In the genomic region with DNA sequence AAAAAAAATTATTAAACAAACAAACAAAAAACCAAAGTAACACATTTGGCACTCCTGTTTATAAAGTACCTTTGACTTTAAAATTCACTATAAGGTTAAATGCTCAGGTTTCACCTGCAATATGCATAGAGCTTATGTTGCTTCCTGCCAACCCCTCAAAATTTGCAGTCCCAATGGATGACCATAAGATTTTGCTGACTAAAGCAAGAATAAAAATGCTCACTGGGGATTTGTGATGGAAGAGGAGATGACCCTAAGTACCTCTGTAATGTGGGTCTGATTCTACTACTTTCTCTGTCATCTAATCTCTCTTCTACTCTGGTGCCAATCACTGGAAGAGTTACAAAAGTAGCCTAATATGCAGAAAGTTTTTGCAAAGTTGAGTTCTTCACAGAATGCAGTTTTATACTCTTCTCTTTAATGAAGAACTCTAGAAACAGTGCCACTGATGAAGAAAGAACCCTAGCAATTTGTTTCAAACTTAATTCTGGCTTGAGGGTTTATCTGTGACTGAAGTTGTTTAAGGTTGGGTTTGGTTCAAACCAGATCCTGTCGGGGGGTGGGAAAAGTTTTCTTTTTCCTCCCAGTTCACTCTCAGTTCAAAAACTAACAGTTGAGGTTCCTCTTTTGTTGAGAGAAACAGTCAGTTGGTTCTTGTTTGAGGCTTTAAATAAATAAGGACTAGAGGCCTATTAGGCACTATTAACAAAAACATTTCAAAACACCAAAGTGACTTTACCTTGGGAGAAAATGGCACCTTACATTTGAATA, we compare ENCODE assay signal across 23 cellular contexts. TPM values are rescaled to one million over a fixed set of nuclear protein-coding genes. Genes with fewer than 3 reads are reported as not detected.
DNase-seq lines count a peak whose midpoint lies in the region; ATAC-seq, FAIRE-seq and TF ChIP-seq lines count a peak whose summit lies in the region.
"Had no signal": no experiment of that assay in that cellular context is flagged by ENCODE, and none has a peak within 500 bp of the region (broad histone marks: within the 10 kb centered on the region; RNA-seq: fewer than 3 reads in every experiment).

No MANE protein-coding gene starts in this region.

- H3K27ac Mint-ChIP-seq in CD4-positive, CD25-positive, alpha-beta regulatory T cell = peak overlapping the region; percentile 18 to 77 (median 64)
- H3K27ac Mint-ChIP-seq: activated CD4-positive, alpha-beta T cell treated with anti-CD3 and anti-CD28 coated beads for 36 hours; dendritic cell treated with granulocyte-macrophage colony-stimulating factor and Interleukin-4, amounts not matched to agents 40 ng/mL and 50 ng/mL, for 4 days had no signal

- intact Hi-C loops in GM12878 (cut with micrococcal nuclease; ENCODE audit: unreplicated experiment) = no loop called here
- intact Hi-C loops in stomach (cut with DNase I; ENCODE audit: low total_unique reads) = no loop called here

- H3K36me3 Mint-ChIP-seq in CD4-positive, CD25-positive, alpha-beta regulatory T cell = peaks cover 40% of the 10 kb centered on the region

- H3K4me2 ChIP-seq in GM12878 (ENCODE audit: control insufficient read depth, insufficient read depth) = peak overlapping the region; percentile 48

- CTCF ChIA-PET in GM12878 (lab: Yijun Ruan, JAX) = interaction anchor here (0.8 to 1.6 kb wide), 2 partner anchors 109 to 111 kb away, joined by 3 to 4 read pairs; no protein-coding TSS in a partner anchor

- in situ Hi-C loops in GM12878 (cut with MboI) = no loop called here

- TF ChIP-seq EP300 in GM12878 (IDR thresholded peaks at IDR 0.05; ENCODE audit: borderline replicate concordance in 1 of 2, control insufficient read depth in 1 of 2, low read depth in 2 of 2, low read length in 2 of 2) (no peak), stomach (IDR thresholded peaks at IDR 0.05) (no peak)

- peaks cover 26 to 51% (median 33%) of the 10 kb centered on the region in 4 donors for H3K4me1 Mint-ChIP-seq in CD4-positive, CD25-positive, alpha-beta regulatory T cell

- H3K9me3 Mint-ChIP-seq in CD4-positive, CD25-positive, alpha-beta regulatory T cell = peaks cover 0 to 4% (median 0%) of the 10 kb centered on the region in 7 donors
- H3K9me3 Mint-ChIP-seq: dendritic cell treated with granulocyte-macrophage colony-stimulating factor and Interleukin-4, amounts not matched to agents 40 ng/mL and 50 ng/mL, for 4 days had no signal

- no peak overlapping the region for H3K9ac ChIP-seq in GM12878 (ENCODE audit: control insufficient read depth, insufficient read depth, low read length)

- H3K36me3 ChIP-seq in CD4-positive, CD25-positive, alpha-beta regulatory T cell (ENCODE audit: control insufficient read depth, insufficient read depth, low read length) = peaks cover 80% of the 10 kb centered on the region
- H3K36me3 ChIP-seq in GM12878 (ENCODE audit: control insufficient read depth in 2 of 2, insufficient read depth in 2 of 2, low read length in 1 of 2) = peaks cover 0 to 32% of the 10 kb centered on the region in 2 experiments; a peak in 3 of 4 replicates
- H3K36me3 ChIP-seq in stomach = peaks cover 12 to 93% (median 87%) of the 10 kb centered on the region in 4 donors

- no peaks in the 10 kb centered on the region for H3K9me3 ChIP-seq in CD4-positive, CD25-positive, alpha-beta regulatory T cell (ENCODE audit: control insufficient read depth in 2 of 2, low read length in 2 of 2)
- H3K9me3 ChIP-seq in GM12878 (replicated peaks; ENCODE audit: control insufficient read depth, insufficient read depth, low read length) (no peaks in the 10 kb centered on the region; the same call in 2 of the 3 replicates), stomach (no peaks in the 10 kb centered on the region)
- H3K9me3 ChIP-seq: heart left ventricle, spleen, upper lobe of left lung had no signal

- WGBS in GM12878 (ENCODE audit: insufficient coverage, insufficient replicate concordance, low lambda C conversion rate, missing lambda C conversion rate) = 27% methylated on average over 1 of the region's 1 CpG
- 25 to 58% (median 36%) methylated on average over 1 of the region's 1 CpG for WGBS in stomach, 5 donors

- BruUV-seq in GM12878 (replicated peaks; lab: Mats Ljungman, UMichigan) = no TSS peak

- H3K27me3 ChIP-seq in CD4-positive, CD25-positive, alpha-beta regulatory T cell (ENCODE audit: control insufficient read depth, insufficient read depth, low read length) = no peaks in the 10 kb centered on the region
- H3K27me3 ChIP-seq in GM12878 (replicated peaks in 1 of 2; ENCODE audit: control insufficient read depth in 2 of 2, insufficient read depth in 2 of 2, low read length in 1 of 2) (no peaks in the 10 kb centered on the region), stomach (no peaks in the 10 kb centered on the region)
- H3K27me3 ChIP-seq: heart left ventricle, spleen, upper lobe of left lung had no signal

- H3K4me3 Mint-ChIP-seq in CD4-positive, CD25-positive, alpha-beta regulatory T cell = no peak overlapping the region
- H3K4me3 Mint-ChIP-seq: activated CD4-positive, alpha-beta T cell treated with anti-CD3 and anti-CD28 coated beads for 36 hours; dendritic cell treated with granulocyte-macrophage colony-stimulating factor and Interleukin-4, amounts not matched to agents 40 ng/mL and 50 ng/mL, for 4 days had no signal

- TF ChIP-seq CTCF in 22Rv1 (IDR thresholded peaks at IDR 0.05) = no peak
- no peak for TF ChIP-seq CTCF in GM12878 (IDR thresholded peaks at IDR 0.05 in 2 of 3, conservative IDR thresholded peaks at IDR 0.05 in 1 of 3; ENCODE audit: control insufficient read depth in 2 of 3, extremely low read depth in 1 of 3, insufficient read depth in 1 of 3, low read depth in 3 of 3, low read length in 3 of 3)
- no peak for TF ChIP-seq CTCF in stomach (IDR thresholded peaks at IDR 0.05)

- TF ChIP-seq POLR2A in GM12878 (IDR thresholded peaks at IDR 0.05; ENCODE audit: low read depth, low read length) (no peak), stomach (IDR thresholded peaks at IDR 0.05) (no peak)

- RAD21 ChIA-PET in GM12878 (lab: Charles Lee; ENCODE audit: unreplicated experiment) = interaction anchor here (0.7 to 1.7 kb wide), 2 partner anchors 10 to 111 kb away, joined by 3 to 4 read pairs; no protein-coding TSS in a partner anchor

- POLR2A ChIA-PET in GM12878 (lab: Charles Lee) = interaction anchor here (1.4 to 1.5 kb wide), 2 partner anchors 10 kb away, joined by 3 to 6 read pairs; a partner anchor contains a TSS

- SMC1A ChIA-PET in GM12878 (lab: Charles Lee; ENCODE audit: uncharacterized antibody, unreplicated experiment) = interaction anchor here (1.0 to 1.4 kb wide), 3 partner anchors 9 to 84 kb away, joined by 3 to 5 read pairs (median 4); a partner anchor contains a TSS

- peak; percentile 47 for FAIRE-seq in GM12878 (lab: Jason Lieb, UNC)
- FAIRE-seq: bronchial epithelial cell had no signal

- H3K27ac ChIP-seq in 22Rv1 (peak overlapping the region; percentile 16), GM12878 (ENCODE audit: control insufficient read depth, insufficient read depth) (peak overlapping the region; percentile 62), stomach (no peak overlapping the region)
- H3K27ac ChIP-seq in CD4-positive, CD25-positive, alpha-beta regulatory T cell (ENCODE audit: insufficient read depth, low read length, poor library complexity, severe bottlenecking) = no peak overlapping the region
- H3K27ac ChIP-seq: heart left ventricle, upper lobe of left lung had no signal

- peaks cover 8% of the 10 kb centered on the region for H3K4me1 ChIP-seq in CD4-positive, CD25-positive, alpha-beta regulatory T cell (ENCODE audit: control insufficient read depth, insufficient read depth, low read length, poor library complexity, severe bottlenecking)
- peaks cover 22% of the 10 kb centered on the region for H3K4me1 ChIP-seq in GM12878 (ENCODE audit: control insufficient read depth, insufficient read depth, low read length)
- peaks cover 0 to 8% (median 3%) of the 10 kb centered on the region in 4 donors for H3K4me1 ChIP-seq in stomach

- H3K27me3 Mint-ChIP-seq in CD4-positive, CD25-positive, alpha-beta regulatory T cell = no peaks in the 10 kb centered on the region
- H3K27me3 Mint-ChIP-seq: activated CD4-positive, alpha-beta T cell treated with anti-CD3 and anti-CD28 coated beads for 36 hours; dendritic cell treated with granulocyte-macrophage colony-stimulating factor and Interleukin-4, amounts not matched to agents 40 ng/mL and 50 ng/mL, for 4 days had no signal

- H3K4me3 ChIP-seq in CD4-positive, CD25-positive, alpha-beta regulatory T cell (ENCODE audit: low read depth, low read length) = no peak overlapping the region
- no peak overlapping the region for H3K4me3 ChIP-seq in Jurkat, Clone E6-1 (ENCODE audit: low read length)
- H3K4me3 ChIP-seq in GM12878 = no peak overlapping the region
- H3K4me3 ChIP-seq in stomach = no peak overlapping the region
- H3K4me3 ChIP-seq: heart left ventricle, spleen, upper lobe of left lung had no signal

- no peak for DNase-seq in CD4-positive, CD25-positive, alpha-beta regulatory T cell
- peak; percentile 6 for DNase-seq in Jurkat, Clone E6-1 (ENCODE audit: low read depth, low spot score)
- DNase-seq in GM12878 (ENCODE audit: low read depth, low spot score) = no peak
- no peak for DNase-seq in kidney tubule cell (ENCODE audit: low spot score)
- no peak for DNase-seq in NCI-H1930 (lab: John Stamatoyannopoulos, UW)
- no peak for DNase-seq in stomach
- DNase-seq: activated CD4-positive, alpha-beta T cell treated with anti-CD3 and anti-CD28 coated beads for 36 hours; activated effector memory CD4-positive, alpha-beta T cell treated with Interleukin-2 at 50 U/mL for 16 hours; amniotic stem cell; DMS79; heart left ventricle; NCI-H1048; NCI-H2029; NCI-H510A; NK-92 treated with Interleukin-12 subunit alpha and Interleukin-12 subunit beta, amount 100 ng/mL, for 24 hours; spleen; stimulated activated CD4-positive, alpha-beta T cell treated with anti-CD3 and anti-CD28 coated beads, Interleukin-4, amount 100 ng/mL, for 24 hours; upper lobe of left lung had no signal

- H2AFZ ChIP-seq in GM12878 (ENCODE audit: control insufficient read depth, low read depth, low read length) = no peak overlapping the region; the same call in 1 of the 2 replicates

- no peaks in the 10 kb centered on the region for H4K20me1 ChIP-seq in GM12878 (ENCODE audit: control insufficient read depth, insufficient read depth)

- H3K79me2 ChIP-seq in GM12878 (ENCODE audit: control insufficient read depth, insufficient read depth, low read length) = no peaks in the 10 kb centered on the region; the same call in none of the 2 replicates

- no peak for TF ChIP-seq RAD21 in GM12878 (IDR thresholded peaks at IDR 0.05; ENCODE audit: insufficient read depth, low read depth, low read length)

- no peak for ATAC-seq in CD4-positive, CD25-positive, alpha-beta regulatory T cell (ENCODE audit: low read depth in 2 of 2)
- ATAC-seq in GM12878 = peak; percentile 34
- ATAC-seq in GM18519 (IDR thresholded peaks at IDR 0.05; ENCODE audit: low FRiP score, unreplicated experiment) = no peak
- ATAC-seq: heart left ventricle, left lobe of liver had no signal

RNA-seq across cellular contexts. Expression of a gene that starts 10.9 kb away (rescaled TPM):
- total RNA-seq in CD4-positive, CD25-positive, alpha-beta regulatory T cell = 50.7 TPM
- polyA plus RNA-seq in CD4-positive, CD25-positive, alpha-beta regulatory T cell = 100 to 1,000 TPM in 3 of 4 donors, 10 to 100 TPM in 1; 94.7 to 168 (median 142) TPM
- 64.1 TPM for polyA plus RNA-seq in Jurkat, Clone E6-1 (2012; ENCODE audit: insufficient read depth, insufficient read length)
- total RNA-seq in GM12878 (2013; cell fraction: nucleolus; rRNA removed) = 39.9 and 40.2 TPM in 2 replicates
- 40.3 and 42.8 TPM in 2 replicates for total RNA-seq in GM12878 (2014; rRNA removed)
- 45.3 and 45.7 TPM in 2 replicates for total RNA-seq in GM12878 (2014; rRNA removed; fragmentation: Illumina TruSeq; extraction: Trizol)
- total RNA-seq in GM12878 (2021) = 18.8 and 22.3 TPM in 2 replicates
- 35.0 TPM for polyA plus RNA-seq in GM12878 (2011; ENCODE audit: low read depth)
- polyA plus RNA-seq in GM12878 (2011; rRNA removed) = 57.5 and 83.6 TPM in 2 replicates
- 35.0 and 39.1 TPM in 2 replicates for polyA plus RNA-seq in GM12878 (2011; cell fraction: cytosol; rRNA removed)
- polyA plus RNA-seq in GM12878 (2011; cell fraction: nucleus; rRNA removed) = 17.1 and 26.3 TPM in 2 replicates
- polyA plus RNA-seq in GM12878 (2012) = 24.7 and 32.4 TPM in 2 replicates
- 71.3 and 83.4 TPM in 2 replicates for polyA plus RNA-seq in GM12878 (2014; fragmentation: Illumina TruSeq; extraction: Trizol)
- polyA plus RNA-seq in GM12878 (2014; fragmentation: Nextera tagmentation; extraction: Ambion mirVana) = 100 to 1,000 TPM in 1 of 2 experiments, 10 to 100 TPM in 1; 87.0 to 106 TPM
- 35.8 and 44.3 TPM in 2 replicates for polyA plus RNA-seq in GM12878 (2014; rRNA removed)
- polyA plus RNA-seq in GM12878 (2016; fragmentation: Nextera tagmentation; extraction: Ambion mirVana) = 10 to 100 TPM; 71.1 to 82.6 TPM
- polyA minus RNA-seq in GM12878 (2011; rRNA and poly(A)+ RNA removed) = 29.3 and 29.9 TPM in 2 replicates
- 12.2 and 13.8 TPM in 2 replicates for polyA minus RNA-seq in GM12878 (2011; cell fraction: cytosol; rRNA and poly(A)+ RNA removed)
- 16.2 and 19.9 TPM in 2 replicates for polyA minus RNA-seq in GM12878 (2011; cell fraction: nucleus; rRNA and poly(A)+ RNA removed)
- 100 to 1,000 TPM in 1 of 5 donors, 10 to 100 TPM in 3, not detected in 1; 48.7 to 222 (median 74.9) TPM for total RNA-seq in stomach
- polyA plus RNA-seq in stomach = 10 to 100 TPM; 49.1 to 55.3 (median 52.7) TPM

Comparison
In these comparisons a context has a peak if more than half of its experiments do, and no peak if none do; other contexts are left out.
1. H3K27ac ChIP-seq: peak in 22Rv1 (single experiment) and GM12878 (single experiment); none in CD4-positive, CD25-positive, alpha-beta regulatory T cell (single experiment) and stomach (0 of 5).